Comparison of ENCODE assay signal across 1 cellular context in genomic region chr20:17641993-17642392, GRCh38.
TF ChIP-seq lines count a peak whose summit lies in the region.

No MANE protein-coding gene starts in this region.

TF ChIP-seq in WTC11, 78 proteins besides CTCF, POLR2A, EP300 and RAD21 (continued from another document):
- TF ChIP-seq, protein P1, sequence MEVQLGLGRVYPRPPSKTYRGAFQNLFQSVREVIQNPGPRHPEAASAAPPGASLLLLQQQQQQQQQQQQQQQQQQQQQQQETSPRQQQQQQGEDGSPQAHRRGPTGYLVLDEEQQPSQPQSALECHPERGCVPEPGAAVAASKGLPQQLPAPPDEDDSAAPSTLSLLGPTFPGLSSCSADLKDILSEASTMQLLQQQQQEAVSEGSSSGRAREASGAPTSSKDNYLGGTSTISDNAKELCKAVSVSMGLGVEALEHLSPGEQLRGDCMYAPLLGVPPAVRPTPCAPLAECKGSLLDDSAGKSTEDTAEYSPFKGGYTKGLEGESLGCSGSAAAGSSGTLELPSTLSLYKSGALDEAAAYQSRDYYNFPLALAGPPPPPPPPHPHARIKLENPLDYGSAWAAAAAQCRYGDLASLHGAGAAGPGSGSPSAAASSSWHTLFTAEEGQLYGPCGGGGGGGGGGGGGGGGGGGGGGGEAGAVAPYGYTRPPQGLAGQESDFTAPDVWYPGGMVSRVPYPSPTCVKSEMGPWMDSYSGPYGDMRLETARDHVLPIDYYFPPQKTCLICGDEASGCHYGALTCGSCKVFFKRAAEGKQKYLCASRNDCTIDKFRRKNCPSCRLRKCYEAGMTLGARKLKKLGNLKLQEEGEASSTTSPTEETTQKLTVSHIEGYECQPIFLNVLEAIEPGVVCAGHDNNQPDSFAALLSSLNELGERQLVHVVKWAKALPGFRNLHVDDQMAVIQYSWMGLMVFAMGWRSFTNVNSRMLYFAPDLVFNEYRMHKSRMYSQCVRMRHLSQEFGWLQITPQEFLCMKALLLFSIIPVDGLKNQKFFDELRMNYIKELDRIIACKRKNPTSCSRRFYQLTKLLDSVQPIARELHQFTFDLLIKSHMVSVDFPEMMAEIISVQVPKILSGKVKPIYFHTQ (CRISPR knock-in tag; IDR thresholded peaks at IDR 0.05): no peak
- TF ChIP-seq ZNF416 (CRISPR knock-in tag; IDR thresholded peaks at IDR 0.05) (no peak), E2F4 (CRISPR knock-in tag; IDR thresholded peaks at IDR 0.05; ENCODE audit: borderline replicate concordance, low read depth) (no peak), RORB (CRISPR knock-in tag; IDR thresholded peaks at IDR 0.05) (no peak), CREM (CRISPR knock-in tag; IDR thresholded peaks at IDR 0.05) (no peak)
